Comparison of ENCODE assay signal across 1 cellular context in the genomic region with DNA sequence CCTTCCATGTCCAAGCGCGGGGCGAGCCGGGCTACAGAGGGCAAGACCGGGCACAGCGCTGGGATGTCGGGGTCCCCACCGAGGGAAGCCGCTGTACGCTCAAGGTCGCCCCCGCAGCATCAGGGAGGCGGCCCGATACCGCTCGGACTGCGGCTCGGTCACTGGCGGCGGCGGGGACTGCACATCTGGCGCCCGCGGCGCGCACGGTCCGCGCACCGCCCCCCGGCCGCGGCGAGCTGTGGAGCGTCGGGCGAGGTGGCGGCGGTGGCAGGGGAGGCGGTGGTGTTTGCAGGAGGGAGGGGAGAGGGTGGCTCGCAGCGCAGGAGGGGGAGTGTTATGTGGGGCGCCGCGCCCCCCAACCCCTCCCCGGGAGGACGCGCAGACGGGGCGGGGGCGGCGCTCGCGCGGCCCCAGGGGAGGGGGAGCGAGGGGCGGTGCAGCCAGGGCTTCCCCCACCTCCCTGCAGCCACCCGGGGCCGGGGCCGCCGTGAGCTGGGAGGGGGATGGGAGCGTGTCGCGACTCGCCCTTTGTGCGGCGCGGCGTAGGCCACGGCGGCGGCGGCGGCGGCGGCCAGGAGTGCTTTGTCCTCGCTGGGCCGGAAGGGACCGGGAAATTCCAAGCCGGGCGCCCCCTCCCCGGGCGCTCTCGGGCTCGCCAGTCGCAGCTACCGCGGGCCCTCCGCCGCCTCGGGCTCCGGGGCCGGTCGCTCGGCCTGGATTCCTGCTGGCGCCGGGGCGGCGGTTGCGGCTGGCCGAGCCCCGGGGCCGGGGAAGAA.
TF ChIP-seq lines count a peak whose summit lies in the region.

Gene NUAK1 (minus strand): TSS at position 309 of the 776 bp plus-strand sequence. CDS start 301 bp downstream, at position 8.

TF ChIP-seq in WTC11, 78 proteins besides CTCF, POLR2A, EP300 and RAD21 (continued from another document and continues in another):
- TF ChIP-seq, protein P1, sequence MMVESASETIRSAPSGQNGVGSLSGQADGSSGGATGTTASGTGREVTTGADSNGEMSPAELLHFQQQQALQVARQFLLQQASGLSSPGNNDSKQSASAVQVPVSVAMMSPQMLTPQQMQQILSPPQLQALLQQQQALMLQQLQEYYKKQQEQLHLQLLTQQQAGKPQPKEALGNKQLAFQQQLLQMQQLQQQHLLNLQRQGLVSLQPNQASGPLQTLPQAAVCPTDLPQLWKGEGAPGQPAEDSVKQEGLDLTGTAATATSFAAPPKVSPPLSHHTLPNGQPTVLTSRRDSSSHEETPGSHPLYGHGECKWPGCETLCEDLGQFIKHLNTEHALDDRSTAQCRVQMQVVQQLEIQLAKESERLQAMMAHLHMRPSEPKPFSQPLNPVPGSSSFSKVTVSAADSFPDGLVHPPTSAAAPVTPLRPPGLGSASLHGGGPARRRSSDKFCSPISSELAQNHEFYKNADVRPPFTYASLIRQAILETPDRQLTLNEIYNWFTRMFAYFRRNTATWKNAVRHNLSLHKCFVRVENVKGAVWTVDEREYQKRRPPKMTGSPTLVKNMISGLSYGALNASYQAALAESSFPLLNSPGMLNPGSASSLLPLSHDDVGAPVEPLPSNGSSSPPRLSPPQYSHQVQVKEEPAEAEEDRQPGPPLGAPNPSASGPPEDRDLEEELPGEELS (CRISPR knock-in tag; IDR thresholded peaks at IDR 0.05): peak; percentile 70; the same call in 1 of the 2 replicates
- TF ChIP-seq ZNF671 (CRISPR knock-in tag; IDR thresholded peaks at IDR 0.05) (no peak), KAT7 (CRISPR knock-in tag; IDR thresholded peaks at IDR 0.05; ENCODE audit: borderline replicate concordance) (no peak), JUN (CRISPR knock-in tag; IDR thresholded peaks at IDR 0.05) (no peak), ZNF425 (CRISPR knock-in tag; conservative IDR thresholded peaks at IDR 0.05) (no peak), ZNF416 (CRISPR knock-in tag; IDR thresholded peaks at IDR 0.05) (no peak), NFATC4 (CRISPR knock-in tag; IDR thresholded peaks at IDR 0.05) (no peak), TEAD1 (CRISPR knock-in tag; IDR thresholded peaks at IDR 0.05) (no peak), E2F1 (CRISPR knock-in tag; IDR thresholded peaks at IDR 0.05) (no peak), RORB (CRISPR knock-in tag; IDR thresholded peaks at IDR 0.05) (no peak), JAZF1 (CRISPR knock-in tag; IDR thresholded peaks at IDR 0.05) (no peak), ESRRA (CRISPR knock-in tag; IDR thresholded peaks at IDR 0.05; ENCODE audit: borderline replicate concordance) (no peak), ZNF121 (CRISPR knock-in tag; IDR thresholded peaks at IDR 0.05) (no peak), TCF7 (CRISPR knock-in tag; IDR thresholded peaks at IDR 0.05; ENCODE audit: low read depth) (0 out of 2 replicates have a peak, but pooled peaks have one; percentile 67), IRF2 (CRISPR knock-in tag; IDR thresholded peaks at IDR 0.05; ENCODE audit: borderline replicate concordance, low read depth) (no peak), ATF6 (CRISPR knock-in tag; IDR thresholded peaks at IDR 0.05) (no peak), PREB (CRISPR knock-in tag; IDR thresholded peaks at IDR 0.05; ENCODE audit: borderline replicate concordance) (no peak), GTF2I (CRISPR knock-in tag; conservative IDR thresholded peaks at IDR 0.05) (no peak), TP53 (CRISPR knock-in tag; IDR thresholded peaks at IDR 0.05) (no peak), OVOL2 (CRISPR knock-in tag; IDR thresholded peaks at IDR 0.05; ENCODE audit: borderline replicate concordance) (no peak), SOX15 (CRISPR knock-in tag; IDR thresholded peaks at IDR 0.05) (no peak), FOXK1 (CRISPR knock-in tag; IDR thresholded peaks at IDR 0.05) (no peak; the same call in none of the 2 replicates), MYBL2 (CRISPR knock-in tag; IDR thresholded peaks at IDR 0.05) (0 out of 2 replicates have a peak, but pooled peaks have one; percentile 27), ZBTB43 (CRISPR knock-in tag; IDR thresholded peaks at IDR 0.05) (no peak), E2F5 (CRISPR knock-in tag; IDR thresholded peaks at IDR 0.05) (0 out of 2 replicates have a peak, but pooled peaks have one; percentile 30), SMAD4 (CRISPR knock-in tag; IDR thresholded peaks at IDR 0.05) (no peak), MAX (CRISPR knock-in tag; IDR thresholded peaks at IDR 0.05) (no peak), HMGA2 (CRISPR knock-in tag; IDR thresholded peaks at IDR 0.05) (no peak), TEAD4 (CRISPR knock-in tag; IDR thresholded peaks at IDR 0.05) (no peak), ETV6 (CRISPR knock-in tag; IDR thresholded peaks at IDR 0.05) (0 out of 2 replicates have a peak, but pooled peaks have one; percentile 29), SP1 (CRISPR knock-in tag; conservative IDR thresholded peaks at IDR 0.05) (peak; percentile 47; the same call in 1 of the 2 replicates), ATF1 (CRISPR knock-in tag; IDR thresholded peaks at IDR 0.05) (0 out of 2 replicates have a peak, but pooled peaks have one; percentile 5)
- TF ChIP-seq, protein P2, sequence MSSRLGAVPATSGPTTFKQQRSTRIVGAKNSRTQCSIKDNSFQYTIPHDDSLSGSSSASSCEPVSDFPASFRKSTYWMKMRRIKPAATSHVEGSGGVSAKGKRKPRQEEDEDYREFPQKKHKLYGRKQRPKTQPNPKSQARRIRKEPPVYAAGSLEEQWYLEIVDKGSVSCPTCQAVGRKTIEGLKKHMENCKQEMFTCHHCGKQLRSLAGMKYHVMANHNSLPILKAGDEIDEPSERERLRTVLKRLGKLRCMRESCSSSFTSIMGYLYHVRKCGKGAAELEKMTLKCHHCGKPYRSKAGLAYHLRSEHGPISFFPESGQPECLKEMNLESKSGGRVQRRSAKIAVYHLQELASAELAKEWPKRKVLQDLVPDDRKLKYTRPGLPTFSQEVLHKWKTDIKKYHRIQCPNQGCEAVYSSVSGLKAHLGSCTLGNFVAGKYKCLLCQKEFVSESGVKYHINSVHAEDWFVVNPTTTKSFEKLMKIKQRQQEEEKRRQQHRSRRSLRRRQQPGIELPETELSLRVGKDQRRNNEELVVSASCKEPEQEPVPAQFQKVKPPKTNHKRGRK (CRISPR knock-in tag; IDR thresholded peaks at IDR 0.05; ENCODE audit: borderline replicate concordance): no peak
- TF ChIP-seq, protein P3, sequence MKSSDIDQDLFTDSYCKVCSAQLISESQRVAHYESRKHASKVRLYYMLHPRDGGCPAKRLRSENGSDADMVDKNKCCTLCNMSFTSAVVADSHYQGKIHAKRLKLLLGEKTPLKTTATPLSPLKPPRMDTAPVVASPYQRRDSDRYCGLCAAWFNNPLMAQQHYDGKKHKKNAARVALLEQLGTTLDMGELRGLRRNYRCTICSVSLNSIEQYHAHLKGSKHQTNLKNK (CRISPR knock-in tag; IDR thresholded peaks at IDR 0.05): no peak
- TF ChIP-seq, protein P4, sequence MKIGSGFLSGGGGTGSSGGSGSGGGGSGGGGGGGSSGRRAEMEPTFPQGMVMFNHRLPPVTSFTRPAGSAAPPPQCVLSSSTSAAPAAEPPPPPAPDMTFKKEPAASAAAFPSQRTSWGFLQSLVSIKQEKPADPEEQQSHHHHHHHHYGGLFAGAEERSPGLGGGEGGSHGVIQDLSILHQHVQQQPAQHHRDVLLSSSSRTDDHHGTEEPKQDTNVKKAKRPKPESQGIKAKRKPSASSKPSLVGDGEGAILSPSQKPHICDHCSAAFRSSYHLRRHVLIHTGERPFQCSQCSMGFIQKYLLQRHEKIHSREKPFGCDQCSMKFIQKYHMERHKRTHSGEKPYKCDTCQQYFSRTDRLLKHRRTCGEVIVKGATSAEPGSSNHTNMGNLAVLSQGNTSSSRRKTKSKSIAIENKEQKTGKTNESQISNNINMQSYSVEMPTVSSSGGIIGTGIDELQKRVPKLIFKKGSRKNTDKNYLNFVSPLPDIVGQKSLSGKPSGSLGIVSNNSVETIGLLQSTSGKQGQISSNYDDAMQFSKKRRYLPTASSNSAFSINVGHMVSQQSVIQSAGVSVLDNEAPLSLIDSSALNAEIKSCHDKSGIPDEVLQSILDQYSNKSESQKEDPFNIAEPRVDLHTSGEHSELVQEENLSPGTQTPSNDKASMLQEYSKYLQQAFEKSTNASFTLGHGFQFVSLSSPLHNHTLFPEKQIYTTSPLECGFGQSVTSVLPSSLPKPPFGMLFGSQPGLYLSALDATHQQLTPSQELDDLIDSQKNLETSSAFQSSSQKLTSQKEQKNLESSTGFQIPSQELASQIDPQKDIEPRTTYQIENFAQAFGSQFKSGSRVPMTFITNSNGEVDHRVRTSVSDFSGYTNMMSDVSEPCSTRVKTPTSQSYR (CRISPR knock-in tag; IDR thresholded peaks at IDR 0.05): peak; percentile 18; the same call in 1 of the 2 replicates
- TF ChIP-seq, protein P5, sequence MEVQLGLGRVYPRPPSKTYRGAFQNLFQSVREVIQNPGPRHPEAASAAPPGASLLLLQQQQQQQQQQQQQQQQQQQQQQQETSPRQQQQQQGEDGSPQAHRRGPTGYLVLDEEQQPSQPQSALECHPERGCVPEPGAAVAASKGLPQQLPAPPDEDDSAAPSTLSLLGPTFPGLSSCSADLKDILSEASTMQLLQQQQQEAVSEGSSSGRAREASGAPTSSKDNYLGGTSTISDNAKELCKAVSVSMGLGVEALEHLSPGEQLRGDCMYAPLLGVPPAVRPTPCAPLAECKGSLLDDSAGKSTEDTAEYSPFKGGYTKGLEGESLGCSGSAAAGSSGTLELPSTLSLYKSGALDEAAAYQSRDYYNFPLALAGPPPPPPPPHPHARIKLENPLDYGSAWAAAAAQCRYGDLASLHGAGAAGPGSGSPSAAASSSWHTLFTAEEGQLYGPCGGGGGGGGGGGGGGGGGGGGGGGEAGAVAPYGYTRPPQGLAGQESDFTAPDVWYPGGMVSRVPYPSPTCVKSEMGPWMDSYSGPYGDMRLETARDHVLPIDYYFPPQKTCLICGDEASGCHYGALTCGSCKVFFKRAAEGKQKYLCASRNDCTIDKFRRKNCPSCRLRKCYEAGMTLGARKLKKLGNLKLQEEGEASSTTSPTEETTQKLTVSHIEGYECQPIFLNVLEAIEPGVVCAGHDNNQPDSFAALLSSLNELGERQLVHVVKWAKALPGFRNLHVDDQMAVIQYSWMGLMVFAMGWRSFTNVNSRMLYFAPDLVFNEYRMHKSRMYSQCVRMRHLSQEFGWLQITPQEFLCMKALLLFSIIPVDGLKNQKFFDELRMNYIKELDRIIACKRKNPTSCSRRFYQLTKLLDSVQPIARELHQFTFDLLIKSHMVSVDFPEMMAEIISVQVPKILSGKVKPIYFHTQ (CRISPR knock-in tag; IDR thresholded peaks at IDR 0.05): no peak
